9 cellular contexts compared by ENCODE assay signal in genomic region chr11:794766-795637, GRCh38. TPM values are rescaled to one million over a fixed set of nuclear protein-coding genes. Genes with fewer than 3 reads are reported as not detected.
DNase-seq lines count a peak whose midpoint lies in the region; TF ChIP-seq lines count a peak whose summit lies in the region.
"Had no signal": no experiment of that assay in that cellular context is flagged by ENCODE, and none has a peak within 500 bp of the region (broad histone marks: within the 10 kb centered on the region; RNA-seq: fewer than 3 reads in every experiment).

No MANE protein-coding gene starts in this region.

- TF ChIP-seq CTCF in fibroblast of mammary gland (conservative IDR thresholded peaks at IDR 0.05; ENCODE audit: control insufficient read depth, insufficient read depth, low read depth, low read length) = no peak

- H3K4me1 ChIP-seq in SJCRH30 (peaks cover 19% of the 10 kb centered on the region), subcutaneous abdominal adipose tissue (ENCODE audit: control insufficient read depth in 5 of 5, insufficient read depth in 5 of 5, low read length in 5 of 5) (peaks cover 1 to 53% (median 35%) of the 10 kb centered on the region in 5 donors)

- H3K27me3 ChIP-seq in SJCRH30 = no peaks in the 10 kb centered on the region
- H3K27me3 ChIP-seq in subcutaneous abdominal adipose tissue (ENCODE audit: control insufficient read depth in 5 of 5, insufficient read depth in 4 of 5, low read length in 5 of 5) = peaks cover 0 to 3% (median 0%) of the 10 kb centered on the region in 5 donors
- H3K27me3 ChIP-seq in H7 (ENCODE audit: control insufficient read depth, insufficient read depth, low read length) = no peaks in the 10 kb centered on the region

- peak; percentile 52 for DNase-seq in NCI-H82 (lab: John Stamatoyannopoulos, UW)
- no peak for DNase-seq in NCI-H82 treated with DMSO at 0.1 percent for 48 hours (lab: John Stamatoyannopoulos, UW; ENCODE audit: unreplicated experiment)
- DNase-seq in SJCRH30 = peak in 1 of 2 experiments; percentile 6
- DNase-seq in fibroblast of mammary gland (ENCODE audit: low read depth) = no peak
- no peak for DNase-seq in islet precursor cell
- no peak for DNase-seq in epidermal melanocyte (ENCODE audit: insufficient read length, low spot score)
- no peak for DNase-seq in H7

- no peaks in the 10 kb centered on the region for H3K36me3 ChIP-seq in SJCRH30
- peaks cover 0 to 25% (median 11%) of the 10 kb centered on the region in 5 donors for H3K36me3 ChIP-seq in subcutaneous abdominal adipose tissue (ENCODE audit: control insufficient read depth in 5 of 5, insufficient read depth in 5 of 5, low read length in 5 of 5)
- no peaks in the 10 kb centered on the region; the same call in none of the 2 replicates for H3K36me3 ChIP-seq in H7 (replicated peaks; ENCODE audit: control insufficient read depth, insufficient read depth, low read length)

- H3K4me3 ChIP-seq in SJCRH30 (peak overlapping the region; percentile 71), fibroblast of mammary gland (ENCODE audit: control insufficient read depth, low read depth, low read length) (peak overlapping the region; percentile 68), subcutaneous abdominal adipose tissue (ENCODE audit: low read depth in 1 of 5, low read length in 5 of 5) (peak overlapping the region in 4 of 5 donors; percentile 24 to 77 (median 69)), H7 (ENCODE audit: insufficient read depth, low read depth, low read length) (no peak overlapping the region)

- H3K9ac ChIP-seq in subcutaneous abdominal adipose tissue (ENCODE audit: low read length in 5 of 5) = peak overlapping the region in 2 of 5 donors; percentile 33 to 86

- H3K27ac ChIP-seq in SJCRH30 (peak overlapping the region; percentile 43; the same call in 1 of the 2 replicates), subcutaneous abdominal adipose tissue (ENCODE audit: low read depth, low read length) (peak overlapping the region; percentile 41)

- H3K9me3 ChIP-seq in SJCRH30 (replicated peaks) = no peaks in the 10 kb centered on the region
- H3K9me3 ChIP-seq in subcutaneous abdominal adipose tissue (ENCODE audit: control insufficient read depth in 5 of 5, low read length in 5 of 5) = no peaks in the 10 kb centered on the region
- H3K9me3 ChIP-seq: neutrophil had no signal

RNA-seq across cellular contexts. Expression of gene SLC25A22, which starts 3.1 kb away (rescaled TPM):
- total RNA-seq in SJCRH30 (2014; rRNA removed; shearing (Covaris generic)) = 20.2 and 22.4 TPM in 2 replicates
- total RNA-seq in H7 (2014; rRNA removed; shearing (Covaris generic)) = 25.2 and 25.6 TPM in 2 replicates

RNA-seq across cellular contexts. Expression of gene CEND1, which starts 5.1 kb away (rescaled TPM):
- 1.5 TPM in 2 replicates for total RNA-seq in SJCRH30 (2014; rRNA removed; shearing (Covaris generic))
- total RNA-seq in H7 (2014; rRNA removed; shearing (Covaris generic)) = 0.14 TPM in 1 of 2 replicates, not detected in the other

RNA-seq across cellular contexts. Expression of gene PIDD1, which starts 10.0 kb away (rescaled TPM):
- 18.3 and 21.2 TPM in 2 replicates for total RNA-seq in SJCRH30 (2014; rRNA removed; shearing (Covaris generic))
- 16.8 and 31.0 TPM in 2 replicates for total RNA-seq in H7 (2014; rRNA removed; shearing (Covaris generic))

RNA-seq across cellular contexts. Expression of gene RPLP2, which starts 14.8 kb away (rescaled TPM):
- total RNA-seq in SJCRH30 (2014; rRNA removed; shearing (Covaris generic)) = 1,150 and 1,247 TPM in 2 replicates
- 786 and 794 TPM in 2 replicates for total RNA-seq in H7 (2014; rRNA removed; shearing (Covaris generic))

RNA-seq across cellular contexts. Expression of gene GATD1, which starts 17.7 kb away (rescaled TPM):
- 28.9 and 39.9 TPM in 2 replicates for total RNA-seq in SJCRH30 (2014; rRNA removed; shearing (Covaris generic))
- 48.7 and 54.6 TPM in 2 replicates for total RNA-seq in H7 (2014; rRNA removed; shearing (Covaris generic))
